ENCODE assay signal across 8 cellular contexts in the genomic region with DNA sequence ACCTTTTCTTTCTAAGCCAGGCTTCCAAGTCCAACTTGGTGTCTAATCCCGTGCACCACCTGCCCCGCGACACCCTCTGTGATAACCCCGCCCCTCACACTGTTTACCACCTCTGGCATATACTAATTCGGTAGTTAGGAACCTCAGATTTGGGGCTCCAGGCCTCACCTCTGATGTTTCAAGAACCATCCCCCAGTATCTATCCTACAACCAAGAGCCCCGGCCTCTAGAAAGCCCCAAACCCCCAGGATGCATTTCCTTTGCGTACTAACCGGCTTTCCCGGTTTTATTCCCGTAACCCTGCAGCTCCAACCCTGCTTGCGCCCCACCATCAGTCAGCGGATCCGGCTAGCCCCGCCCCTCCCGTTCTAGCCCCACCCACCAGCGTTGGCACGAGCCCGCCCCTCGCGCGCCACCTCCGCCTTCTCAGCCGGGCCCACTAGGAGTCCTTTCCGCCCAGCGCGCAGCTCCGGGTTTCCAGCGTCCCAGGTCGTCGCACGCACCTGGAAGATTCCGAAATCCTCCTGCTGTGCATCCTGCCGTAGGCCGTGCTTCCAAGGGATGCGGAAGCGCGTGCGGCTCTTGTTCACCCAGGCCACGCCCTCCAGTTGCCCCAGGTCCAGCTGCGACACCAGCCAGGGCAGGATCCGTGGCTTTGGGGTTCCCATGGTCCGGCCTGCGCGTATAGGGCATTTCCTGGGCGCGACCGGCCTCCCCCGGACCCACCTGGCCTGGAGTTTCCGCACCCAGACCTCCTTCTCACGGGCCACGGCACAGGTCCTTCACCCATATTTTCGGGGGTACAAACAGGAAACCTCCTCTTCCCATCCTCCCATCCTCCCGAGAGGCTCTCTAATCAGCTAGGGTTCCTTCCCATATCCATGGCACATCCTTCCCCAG. TPM values are rescaled to one million over a fixed set of nuclear protein-coding genes. Genes with fewer than 3 reads are reported as not detected.
A peak's percentile ranks its signal among the peaks of the same experiment; 100 is the strongest.
DNase-seq lines count a peak whose midpoint lies in the region; ATAC-seq and TF ChIP-seq lines count a peak whose summit lies in the region.

No MANE protein-coding gene starts in this region.

- H3K4me3 Mint-ChIP-seq in type B pancreatic cell: peak overlapping the region; percentile 99

- H3K27ac Mint-ChIP-seq in type B pancreatic cell: peak overlapping the region; percentile 97

- no peaks in the 10 kb centered on the region for H3K27me3 Mint-ChIP-seq in type B pancreatic cell

- H3K4me1 Mint-ChIP-seq in type B pancreatic cell (ENCODE audit: unreplicated experiment): peaks cover 22% of the 10 kb centered on the region

- H3K9me3 Mint-ChIP-seq in type B pancreatic cell: no peaks in the 10 kb centered on the region

- 1% methylated on average over 53 of the region's 53 CpGs for WGBS in heart right ventricle, 2 donors

- H3K4me1 ChIP-seq in adipocyte (ENCODE audit: control insufficient read depth, insufficient read depth, low read length) (peaks cover 17% of the 10 kb centered on the region), heart right ventricle (peaks cover 10 to 31% (median 19%) of the 10 kb centered on the region in 9 donors)

- H3K27me3 ChIP-seq in adipocyte (replicated peaks; ENCODE audit: control insufficient read depth, insufficient read depth, low read length) (no peaks in the 10 kb centered on the region), heart right ventricle (no peaks in the 10 kb centered on the region)

- peaks cover 6% of the 10 kb centered on the region for H3K36me3 Mint-ChIP-seq in type B pancreatic cell

- ATAC-seq in heart right ventricle: peak; percentile 78 to 88 (median 84)

- H3K9me3 ChIP-seq in adipocyte (ENCODE audit: control insufficient read depth, low read length): no peaks in the 10 kb centered on the region
- H3K9me3 ChIP-seq in heart right ventricle: no peaks in the 10 kb centered on the region

- H3K36me3 ChIP-seq in adipocyte (ENCODE audit: control insufficient read depth, insufficient read depth, low read length, severe bottlenecking) (peaks cover 32% of the 10 kb centered on the region), heart right ventricle (peaks cover 0 to 49% (median 8%) of the 10 kb centered on the region in 9 donors)

- peak overlapping the region; percentile 88 for H3K4me3 ChIP-seq in adipocyte (ENCODE audit: low read length)
- peak overlapping the region; percentile 50 to 94 (median 78) for H3K4me3 ChIP-seq in heart right ventricle

- peak; percentile 92 for DNase-seq in AG20443 (ENCODE audit: low spot score)
- peak; percentile 91 for DNase-seq in GM20000 (ENCODE audit: low spot score)
- peak; percentile 82 for DNase-seq in NCI-H1105 treated with DMSO at 0.1 percent for 48 hours (lab: John Stamatoyannopoulos, UW)
- peak; percentile 90 for DNase-seq in T follicular helper cell (ENCODE audit: low read depth)
- DNase-seq in adipocyte (ENCODE audit: low read depth): peak; percentile 96
- DNase-seq in heart right ventricle: peak; percentile 88 to 91
- DNase-seq in posterior cingulate gyrus: peak; percentile 81 to 99 (median 91)
- peak; percentile 88 for DNase-seq in type B pancreatic cell (ENCODE audit: extremely low spot score, unreplicated experiment)

- peak overlapping the region; percentile 91 for H3K9ac ChIP-seq in adipocyte (ENCODE audit: low read length)

- peak overlapping the region; percentile 11 to 92 (median 89) for H3K27ac ChIP-seq in heart right ventricle

- TF ChIP-seq CTCF in GM20000 (IDR thresholded peaks at IDR 0.05; ENCODE audit: extremely low read depth, missing control alignments) (no peak), heart right ventricle (IDR thresholded peaks at IDR 0.05) (peak in 4 of 9 donors; percentile 19 to 37 (median 34)), type B pancreatic cell (conservative IDR thresholded peaks at IDR 0.05) (peak; percentile 53)

- intact Hi-C loops in heart right ventricle (cut with DNase I): loop anchor here in 4 of 10 donors (1.0 to 5.0 kb wide), 3 partner anchors 72 to 82 kb away; a partner anchor contains a TSS
- intact Hi-C loops in posterior cingulate gyrus (cut with DNase I): loop anchor here (2.0 kb wide), 1 partner anchor 22 kb away; a partner anchor contains a TSS

RNA-seq across cellular contexts. Expression of a gene that starts 1.2 kb away (rescaled TPM):
- total RNA-seq in heart right ventricle (10 to 100 TPM; 22.3 to 39.4 (median 24.7) TPM), type B pancreatic cell (ENCODE audit: low replicate concordance) (81.4 and 86.6 TPM in 2 replicates)
- polyA plus RNA-seq in heart right ventricle: 10 to 100 TPM; 67.8 to 84.2 TPM

RNA-seq across cellular contexts. Expression of a gene that starts 1.3 kb away (rescaled TPM):
- total RNA-seq in heart right ventricle: 10 to 100 TPM in 5 of 10 donors, 1 to 10 TPM in 5; 7.8 to 14.6 (median 9.8) TPM
- polyA plus RNA-seq in heart right ventricle: 10 to 100 TPM in 1 of 2 donors, 1 to 10 TPM in 1; 8.6 to 19.6 TPM
- 40.8 and 49.2 TPM in 2 replicates for total RNA-seq in type B pancreatic cell (ENCODE audit: low replicate concordance)

RNA-seq across cellular contexts. Expression of a gene that starts 12.7 kb away (rescaled TPM):
- total RNA-seq in heart right ventricle (100 to 1,000 TPM; 112 to 146 (median 127) TPM), type B pancreatic cell (ENCODE audit: low replicate concordance) (131 and 195 TPM in 2 replicates)
- 100 to 1,000 TPM in 1 of 2 donors, 10 to 100 TPM in 1; 80.0 to 270 TPM for polyA plus RNA-seq in heart right ventricle

RNA-seq across cellular contexts. Expression of a gene that starts 22.4 kb away (rescaled TPM):
- total RNA-seq in heart right ventricle (10 to 100 TPM; 41.6 to 60.5 (median 45.2) TPM), type B pancreatic cell (ENCODE audit: low replicate concordance) (75.0 and 78.1 TPM in 2 replicates)
- polyA plus RNA-seq in heart right ventricle: 10 to 100 TPM; 20.2 to 25.8 TPM

RNA-seq across cellular contexts. Expression of a gene that starts 24.5 kb away (rescaled TPM):
- 100 to 1,000 TPM in 7 of 10 donors, 10 to 100 TPM in 3; 90.4 to 141 (median 113) TPM for total RNA-seq in heart right ventricle
- 100 to 1,000 TPM; 208 to 215 TPM for polyA plus RNA-seq in heart right ventricle
- 10.6 and 16.0 TPM in 2 replicates for total RNA-seq in type B pancreatic cell (ENCODE audit: low replicate concordance)

Comparison
In these comparisons a context has a peak if more than half of its experiments do, and no peak if none do; other contexts are left out.
1. Peak in every context shown above with its lines: DNase-seq, ATAC-seq, H3K4me3 ChIP-seq and H3K27ac ChIP-seq.